Comparison of ENCODE assay signal across 26 cellular contexts in genomic region chr1:55636691-55637090, GRCh38.
DNase-seq lines count a peak whose midpoint lies in the region; TF ChIP-seq lines count a peak whose summit lies in the region.
"Had no signal": no experiment of that assay in that cellular context is flagged by ENCODE, and none has a peak within 500 bp of the region (broad histone marks: within the 10 kb centered on the region; RNA-seq: fewer than 3 reads in every experiment).

No MANE protein-coding gene starts in this region.

- peak overlapping the region; percentile 60 for H3K27ac Mint-ChIP-seq in chondrocyte (ENCODE audit: unreplicated experiment)
- H3K27ac Mint-ChIP-seq in osteocyte (ENCODE audit: unreplicated experiment) = peak overlapping the region; percentile 91
- no peak overlapping the region for H3K27ac Mint-ChIP-seq in activated T-cell treated with anti-CD3 and anti-CD28 coated beads, Interleukin-2, amount 50 U/mL, for 24 hours
- H3K27ac Mint-ChIP-seq in activated CD4-positive, alpha-beta memory T cell treated with anti-CD3 and anti-CD28 coated beads, Interleukin-2, amount 10 ng/mL, durations not matched to agents 7 days and 5 days = no peak overlapping the region
- H3K27ac Mint-ChIP-seq: naive thymus-derived CD8-positive, alpha-beta T cell had no signal

- H3K36me3 Mint-ChIP-seq in chondrocyte (ENCODE audit: low read depth) = no peaks in the 10 kb centered on the region
- H3K36me3 Mint-ChIP-seq in osteocyte (ENCODE audit: unreplicated experiment) = no peaks in the 10 kb centered on the region
- no peaks in the 10 kb centered on the region for H3K36me3 Mint-ChIP-seq in activated T-cell treated with anti-CD3 and anti-CD28 coated beads, Interleukin-2, amount 50 U/mL, for 24 hours (ENCODE audit: low read depth)
- no peaks in the 10 kb centered on the region for H3K36me3 Mint-ChIP-seq in activated CD4-positive, alpha-beta memory T cell treated with anti-CD3 and anti-CD28 coated beads, Interleukin-2, amount 10 ng/mL, durations not matched to agents 7 days and 5 days (ENCODE audit: low read depth)
- H3K36me3 Mint-ChIP-seq: naive thymus-derived CD8-positive, alpha-beta T cell had no signal

- CTCF ChIA-PET in activated CD4-positive, alpha-beta memory T cell treated with anti-CD3 and anti-CD28 coated beads, Interleukin-2, amount 10 ng/mL, durations not matched to agents 7 days and 5 days (lab: Charles Lee) = no interaction called here

- peaks cover 67% of the 10 kb centered on the region for H3K4me1 Mint-ChIP-seq in chondrocyte (ENCODE audit: low read depth)
- peaks cover 80% of the 10 kb centered on the region for H3K4me1 Mint-ChIP-seq in osteocyte (ENCODE audit: unreplicated experiment)
- peaks cover 10% of the 10 kb centered on the region for H3K4me1 Mint-ChIP-seq in activated T-cell treated with anti-CD3 and anti-CD28 coated beads, Interleukin-2, amount 50 U/mL, for 24 hours (ENCODE audit: low read depth)
- no peaks in the 10 kb centered on the region for H3K4me1 Mint-ChIP-seq in activated CD4-positive, alpha-beta memory T cell treated with anti-CD3 and anti-CD28 coated beads, Interleukin-2, amount 10 ng/mL, durations not matched to agents 7 days and 5 days

- H3K4me3 Mint-ChIP-seq in chondrocyte (ENCODE audit: unreplicated experiment) (no peak overlapping the region), osteocyte (ENCODE audit: unreplicated experiment) (no peak overlapping the region)
- no peak overlapping the region for H3K4me3 Mint-ChIP-seq in activated T-cell treated with anti-CD3 and anti-CD28 coated beads, Interleukin-2, amount 50 U/mL, for 24 hours
- H3K4me3 Mint-ChIP-seq in activated CD4-positive, alpha-beta memory T cell treated with anti-CD3 and anti-CD28 coated beads, Interleukin-2, amount 10 ng/mL, durations not matched to agents 7 days and 5 days = no peak overlapping the region
- H3K4me3 Mint-ChIP-seq: naive thymus-derived CD8-positive, alpha-beta T cell had no signal

- H3K9me3 Mint-ChIP-seq in chondrocyte (ENCODE audit: low read depth) = no peaks in the 10 kb centered on the region
- no peaks in the 10 kb centered on the region for H3K9me3 Mint-ChIP-seq in osteocyte (ENCODE audit: unreplicated experiment)
- no peaks in the 10 kb centered on the region for H3K9me3 Mint-ChIP-seq in activated T-cell treated with anti-CD3 and anti-CD28 coated beads, Interleukin-2, amount 50 U/mL, for 24 hours
- H3K9me3 Mint-ChIP-seq in activated CD4-positive, alpha-beta memory T cell treated with anti-CD3 and anti-CD28 coated beads, Interleukin-2, amount 10 ng/mL, durations not matched to agents 7 days and 5 days = no peaks in the 10 kb centered on the region
- H3K9me3 Mint-ChIP-seq: naive thymus-derived CD8-positive, alpha-beta T cell had no signal

- DNase-seq in EL = peak; percentile 72
- peak; percentile 37 for DNase-seq in M059J (ENCODE audit: low read depth)
- DNase-seq in chondrocyte (ENCODE audit: low spot score) = no peak
- no peak for DNase-seq in osteocyte (ENCODE audit: extremely low spot score, unreplicated experiment)
- no peak for DNase-seq in activated T-cell treated with anti-CD3 and anti-CD28 coated beads, Interleukin-2, amount 50 U/mL, for 24 hours
- no peak for DNase-seq in NCI-H1092 (lab: John Stamatoyannopoulos, UW)
- no peak for DNase-seq in globus pallidus (ENCODE audit: low spot score)
- no peak for DNase-seq in activated CD4-positive, alpha-beta memory T cell treated with anti-CD3 and anti-CD28 coated beads, Interleukin-2, amount 10 ng/mL, durations not matched to agents 7 days and 5 days
- DNase-seq: activated CD4-positive, CD25-positive, alpha-beta regulatory T cell treated with anti-CD3 and anti-CD28 coated beads, Interleukin-2, amount 50 U/mL, for 72 hours; activated naive CD4-positive, alpha-beta T cell; activated T-cell treated with anti-CD3 and anti-CD28 coated beads, Interleukin-2, amount 50 U/mL, for 1 hour; adrenal gland; central memory CD4-positive, alpha-beta T cell; DMS79 treated with DMSO at 0.1 percent for 48 hours; dorsolateral prefrontal cortex; left lung; midbrain; naive thymus-derived CD8-positive, alpha-beta T cell; NCI-H1694; NCI-H524; NK-92 treated with Interleukin-12 subunit alpha and Interleukin-12 subunit beta, amount 100 ng/mL, for 24 hours; retina; stimulated activated CD4-positive, alpha-beta T cell treated with anti-CD3 and anti-CD28 coated beads, Interleukin-12 subunit alpha, Interleukin-12 subunit beta, amount 100 ng/mL, for 4 hours; stimulated activated CD4-positive, alpha-beta T cell treated with anti-CD3 and anti-CD28 coated beads, Interleukin-4, amount 100 ng/mL, for 4 hours; stimulated activated naive CD4-positive, alpha-beta T cell; T-helper 1 cell had no signal

- H3K27me3 Mint-ChIP-seq in chondrocyte (ENCODE audit: low read depth) (no peaks in the 10 kb centered on the region), osteocyte (ENCODE audit: unreplicated experiment) (no peaks in the 10 kb centered on the region)
- H3K27me3 Mint-ChIP-seq in activated T-cell treated with anti-CD3 and anti-CD28 coated beads, Interleukin-2, amount 50 U/mL, for 24 hours = peaks cover 10% of the 10 kb centered on the region
- H3K27me3 Mint-ChIP-seq in activated CD4-positive, alpha-beta memory T cell treated with anti-CD3 and anti-CD28 coated beads, Interleukin-2, amount 10 ng/mL, durations not matched to agents 7 days and 5 days = no peaks in the 10 kb centered on the region

- TF ChIP-seq CTCF in chondrocyte (IDR thresholded peaks at IDR 0.05) (no peak), osteocyte (IDR thresholded peaks at IDR 0.05) (no peak)

- POLR2A ChIA-PET in activated CD4-positive, alpha-beta memory T cell treated with anti-CD3 and anti-CD28 coated beads, Interleukin-2, amount 10 ng/mL, durations not matched to agents 7 days and 5 days (lab: Charles Lee) = no interaction called here

Comparison
In these comparisons a context has a peak if more than half of its experiments do, and no peak if none do; other contexts are left out.
1. DNase-seq: peak in EL (single experiment) and M059J (single experiment); none in chondrocyte (single experiment), osteocyte (single experiment), activated T-cell treated with anti-CD3 and anti-CD28 coated beads, Interleukin-2, amount 50 U/mL, for 24 hours (single experiment), NCI-H1092 (single experiment), globus pallidus (single experiment) and activated CD4-positive, alpha-beta memory T cell treated with anti-CD3 and anti-CD28 coated beads, Interleukin-2, amount 10 ng/mL, durations not matched to agents 7 days and 5 days (single experiment).
2. H3K27ac Mint-ChIP-seq: peak in chondrocyte (single experiment) and osteocyte (single experiment); none in activated T-cell treated with anti-CD3 and anti-CD28 coated beads, Interleukin-2, amount 50 U/mL, for 24 hours (single experiment) and activated CD4-positive, alpha-beta memory T cell treated with anti-CD3 and anti-CD28 coated beads, Interleukin-2, amount 10 ng/mL, durations not matched to agents 7 days and 5 days (single experiment).